1 cellular context compared by ENCODE assay signal in the genomic region with DNA sequence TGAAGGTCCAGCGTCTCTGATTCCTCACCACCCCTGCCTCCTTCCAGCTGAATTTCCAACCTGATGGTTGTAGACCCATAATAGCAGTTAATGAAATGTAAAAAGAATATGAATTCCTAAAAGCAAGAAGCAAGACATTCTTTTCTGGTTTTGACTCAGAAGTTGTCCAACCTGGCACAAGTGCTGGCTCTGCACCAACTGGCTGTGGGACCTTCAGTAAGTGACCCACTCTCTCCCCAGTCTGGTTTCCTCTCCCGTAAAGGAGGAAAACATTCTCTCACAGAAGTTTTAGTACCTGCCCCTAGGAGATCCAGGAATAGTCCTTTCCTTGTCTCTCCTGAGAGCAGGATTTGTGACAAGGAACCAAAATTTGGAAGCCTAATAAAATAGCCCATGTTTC.
TF ChIP-seq lines count a peak whose summit lies in the region.

No MANE protein-coding gene starts in this region.

TF ChIP-seq in IMR-90, 13 proteins besides CTCF, POLR2A, EP300 and RAD21 (continued from another document):
- TF ChIP-seq SMC3 (IDR thresholded peaks at IDR 0.05; ENCODE audit: low read depth, low read length): no peak
- no peak for TF ChIP-seq MXI1 (IDR thresholded peaks at IDR 0.05; ENCODE audit: borderline replicate concordance, low read depth, low read length)
- no peak for TF ChIP-seq CHD1 (IDR thresholded peaks at IDR 0.05; ENCODE audit: low read depth, low read length)
- TF ChIP-seq, protein P1, sequence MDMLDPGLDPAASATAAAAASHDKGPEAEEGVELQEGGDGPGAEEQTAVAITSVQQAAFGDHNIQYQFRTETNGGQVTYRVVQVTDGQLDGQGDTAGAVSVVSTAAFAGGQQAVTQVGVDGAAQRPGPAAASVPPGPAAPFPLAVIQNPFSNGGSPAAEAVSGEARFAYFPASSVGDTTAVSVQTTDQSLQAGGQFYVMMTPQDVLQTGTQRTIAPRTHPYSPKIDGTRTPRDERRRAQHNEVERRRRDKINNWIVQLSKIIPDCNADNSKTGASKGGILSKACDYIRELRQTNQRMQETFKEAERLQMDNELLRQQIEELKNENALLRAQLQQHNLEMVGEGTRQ (IDR thresholded peaks at IDR 0.05; ENCODE audit: low read depth, low read length): no peak
- TF ChIP-seq BHLHE40 (IDR thresholded peaks at IDR 0.05; ENCODE audit: low read depth, low read length): no peak
- TF ChIP-seq FOS (IDR thresholded peaks at IDR 0.05; ENCODE audit: low read depth, low read length): no peak
- TF ChIP-seq CEBPB (IDR thresholded peaks at IDR 0.05; ENCODE audit: low read depth, low read length): no peak
- no peak for TF ChIP-seq RFX5 (IDR thresholded peaks at IDR 0.05; ENCODE audit: low read depth, low read length)
- no peak for TF ChIP-seq MAFK (IDR thresholded peaks at IDR 0.05; ENCODE audit: low read depth, low read length)
- TF ChIP-seq RCOR1 (IDR thresholded peaks at IDR 0.05; ENCODE audit: insufficient replicate concordance, low read length): no peak
